In the genomic region with DNA sequence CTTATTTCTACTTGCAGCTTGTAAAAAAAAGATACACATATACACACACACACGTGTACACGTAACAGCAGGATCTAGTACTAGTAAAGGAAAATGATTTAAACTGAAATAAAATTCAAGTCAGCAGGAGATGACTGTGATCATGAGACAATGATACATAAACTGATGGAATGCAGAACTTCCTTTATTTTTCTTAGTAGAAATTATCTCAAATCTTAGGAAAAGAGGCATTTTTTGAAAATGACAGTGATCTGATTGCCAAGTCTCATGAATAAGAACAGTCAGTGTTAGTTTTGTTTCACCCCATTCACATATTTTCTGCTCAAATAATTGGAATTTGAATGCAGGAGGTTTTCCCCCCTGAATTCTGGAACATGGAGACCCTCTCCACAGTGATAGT, we compare ENCODE assay signal across 1 cellular context.
TF ChIP-seq lines count a peak whose summit lies in the region.

No MANE protein-coding gene starts in this region.

TF ChIP-seq in WTC11, 78 proteins besides CTCF, POLR2A, EP300 and RAD21 (continued from another document):
- TF ChIP-seq, protein P1, sequence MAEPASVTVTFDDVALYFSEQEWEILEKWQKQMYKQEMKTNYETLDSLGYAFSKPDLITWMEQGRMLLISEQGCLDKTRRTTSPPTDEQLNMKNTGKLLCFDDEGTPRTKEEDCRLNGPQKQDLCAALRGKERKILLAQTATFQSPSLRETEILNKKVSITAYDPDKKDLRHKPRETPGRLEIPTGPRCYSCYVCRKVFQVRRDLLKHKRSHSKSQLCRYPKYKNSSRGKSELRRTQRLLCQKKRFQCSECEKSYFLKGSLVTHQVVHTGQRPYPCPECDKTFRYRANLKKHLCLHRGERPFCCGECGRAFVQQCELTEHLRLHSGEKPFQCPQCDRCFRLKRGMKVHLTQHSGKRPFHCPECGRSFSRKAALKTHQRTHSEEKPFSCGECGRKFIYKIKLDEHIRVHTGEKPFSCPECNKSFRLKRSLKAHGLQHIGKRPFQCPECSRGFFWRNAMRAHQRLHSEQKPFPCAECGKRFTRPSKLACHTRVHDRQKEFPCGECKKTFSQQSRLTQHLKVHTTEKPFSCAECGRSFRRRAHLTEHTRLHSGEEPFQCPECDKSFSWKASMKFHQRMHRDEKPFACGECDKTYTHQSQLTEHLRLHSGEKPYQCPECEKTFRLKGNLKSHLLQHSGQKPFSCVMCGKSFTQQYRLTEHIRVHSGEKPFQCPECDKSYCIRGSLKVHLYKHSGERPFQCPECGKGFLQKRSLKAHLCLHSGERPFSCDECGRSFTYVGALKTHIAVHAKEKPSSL (CRISPR knock-in tag; conservative IDR thresholded peaks at IDR 0.05) = no peak
- TF ChIP-seq ELF4 (CRISPR knock-in tag; IDR thresholded peaks at IDR 0.05; ENCODE audit: low read depth) (no peak), MAX (CRISPR knock-in tag; IDR thresholded peaks at IDR 0.05) (no peak)
- TF ChIP-seq, protein P2, sequence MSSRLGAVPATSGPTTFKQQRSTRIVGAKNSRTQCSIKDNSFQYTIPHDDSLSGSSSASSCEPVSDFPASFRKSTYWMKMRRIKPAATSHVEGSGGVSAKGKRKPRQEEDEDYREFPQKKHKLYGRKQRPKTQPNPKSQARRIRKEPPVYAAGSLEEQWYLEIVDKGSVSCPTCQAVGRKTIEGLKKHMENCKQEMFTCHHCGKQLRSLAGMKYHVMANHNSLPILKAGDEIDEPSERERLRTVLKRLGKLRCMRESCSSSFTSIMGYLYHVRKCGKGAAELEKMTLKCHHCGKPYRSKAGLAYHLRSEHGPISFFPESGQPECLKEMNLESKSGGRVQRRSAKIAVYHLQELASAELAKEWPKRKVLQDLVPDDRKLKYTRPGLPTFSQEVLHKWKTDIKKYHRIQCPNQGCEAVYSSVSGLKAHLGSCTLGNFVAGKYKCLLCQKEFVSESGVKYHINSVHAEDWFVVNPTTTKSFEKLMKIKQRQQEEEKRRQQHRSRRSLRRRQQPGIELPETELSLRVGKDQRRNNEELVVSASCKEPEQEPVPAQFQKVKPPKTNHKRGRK (CRISPR knock-in tag; IDR thresholded peaks at IDR 0.05; ENCODE audit: borderline replicate concordance) = no peak
TF ChIP-seq in WTC11: peak in this region for 0.
